8 cellular contexts compared by ENCODE assay signal in the genomic region with DNA sequence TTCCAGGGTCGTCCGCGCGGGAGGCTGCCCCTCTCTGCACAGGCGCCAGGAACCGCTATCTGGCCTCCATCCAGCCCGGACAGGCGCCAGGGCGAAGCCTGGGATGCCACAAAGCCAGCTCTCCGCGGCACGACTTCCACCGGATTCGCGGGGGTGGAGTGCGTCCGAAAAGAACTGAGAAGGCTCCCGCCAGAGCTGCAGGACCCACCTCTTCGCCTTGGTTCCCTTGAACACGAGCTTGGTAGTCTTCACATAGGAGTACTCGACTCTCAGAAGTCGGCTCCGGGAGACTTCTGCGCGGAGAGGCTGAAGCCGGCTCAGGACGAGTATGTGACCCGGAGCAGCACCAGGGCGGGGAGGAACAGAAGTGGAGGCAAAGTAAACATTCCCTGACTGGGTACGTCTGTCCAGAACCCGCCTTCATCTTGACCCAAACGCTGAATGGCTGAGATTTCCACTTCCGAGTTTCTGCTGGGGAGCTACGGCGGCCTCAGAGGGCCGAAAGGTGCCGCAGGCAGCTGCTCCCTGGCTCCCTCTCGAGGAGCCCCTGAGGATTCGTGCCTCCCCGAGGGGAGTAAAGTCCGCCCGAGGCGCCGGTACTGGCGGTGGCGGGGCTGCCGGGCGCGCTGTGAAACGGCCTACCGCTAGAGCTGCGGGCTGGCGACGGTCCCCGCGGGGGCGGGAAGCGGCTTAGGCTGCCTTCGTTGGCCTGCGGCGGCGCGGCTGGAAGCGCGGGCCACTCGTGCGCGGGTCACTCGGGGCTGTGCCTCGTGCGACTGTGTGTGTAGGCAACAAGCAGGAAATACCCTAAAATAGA.
DNase-seq lines count a peak whose midpoint lies in the region; ATAC-seq and TF ChIP-seq lines count a peak whose summit lies in the region.
"Not testable (repeated sequence)": the region's sequence is repeated elsewhere in the genome, so short reads cannot be mapped to it uniquely, and the experiment has no call there.

No MANE protein-coding gene starts in this region.

- TF ChIP-seq CTCF in GM13977 (IDR thresholded peaks at IDR 0.05; ENCODE audit: extremely low read depth, insufficient read depth, missing control alignments): not testable (repeated sequence)
- peak; percentile 66 for TF ChIP-seq CTCF in HFF-Myc (IDR thresholded peaks at IDR 0.05; ENCODE audit: low read depth, low read length, missing control alignments)

- peak overlapping the region; percentile 91 for H3K27ac Mint-ChIP-seq in activated CD8-positive, alpha-beta memory T cell treated with anti-CD3 and anti-CD28 coated beads, Interleukin-2, amount 10 ng/mL, durations not matched to agents 7 days and 5 days

- peak; percentile 98 for ATAC-seq in activated CD8-positive, alpha-beta memory T cell treated with anti-CD3 and anti-CD28 coated beads, Interleukin-2, amount 10 ng/mL, durations not matched to agents 7 days and 5 days

- H3K9ac ChIP-seq in skeletal muscle satellite cell (ENCODE audit: low read depth, low read length): peak overlapping the region; percentile 88

- in situ Hi-C loops in GM13977 (cut with MboI; ENCODE audit: low pct_unique_long_range_greater_than_20kb, low sequenced_read_pairs, unreplicated experiment); KBM-7 (cut with MboI; ENCODE audit: low pct_unique_long_range_greater_than_20kb, low sequenced_read_pairs): not testable (repeated sequence)

- peak overlapping the region; percentile 83 for H3K4me2 ChIP-seq in skeletal muscle satellite cell (ENCODE audit: low read length)

- not testable (repeated sequence) for H3K27me3 ChIP-seq in skeletal muscle satellite cell (ENCODE audit: control insufficient read depth, insufficient read depth, low read length)

- not testable (repeated sequence) for H3K36me3 Mint-ChIP-seq in activated CD8-positive, alpha-beta memory T cell treated with anti-CD3 and anti-CD28 coated beads, Interleukin-2, amount 10 ng/mL, durations not matched to agents 7 days and 5 days

- CTCF ChIA-PET in activated CD8-positive, alpha-beta memory T cell treated with anti-CD3 and anti-CD28 coated beads, Interleukin-2, amount 10 ng/mL, durations not matched to agents 7 days and 5 days (lab: Charles Lee): interaction anchor here (1.3 kb wide), 1 partner anchor 12 kb away, joined by 3 read pairs; no protein-coding TSS in a partner anchor

- H3K9me3 Mint-ChIP-seq in activated CD8-positive, alpha-beta memory T cell treated with anti-CD3 and anti-CD28 coated beads, Interleukin-2, amount 10 ng/mL, durations not matched to agents 7 days and 5 days (ENCODE audit: low read depth): not testable (repeated sequence)

- H3K9me3 ChIP-seq in skeletal muscle satellite cell (replicated peaks; ENCODE audit: low read length): not testable (repeated sequence)

- not testable (repeated sequence) for H3K36me3 ChIP-seq in skeletal muscle satellite cell (ENCODE audit: insufficient read depth, low read length)

- not testable (repeated sequence) for H3K27me3 Mint-ChIP-seq in activated CD8-positive, alpha-beta memory T cell treated with anti-CD3 and anti-CD28 coated beads, Interleukin-2, amount 10 ng/mL, durations not matched to agents 7 days and 5 days

- peaks cover 24% of the 10 kb centered on the region for H3K4me1 Mint-ChIP-seq in activated CD8-positive, alpha-beta memory T cell treated with anti-CD3 and anti-CD28 coated beads, Interleukin-2, amount 10 ng/mL, durations not matched to agents 7 days and 5 days

- peak overlapping the region; percentile 95 for H3K4me3 Mint-ChIP-seq in activated CD8-positive, alpha-beta memory T cell treated with anti-CD3 and anti-CD28 coated beads, Interleukin-2, amount 10 ng/mL, durations not matched to agents 7 days and 5 days

- peak overlapping the region; percentile 73 for H3K4me3 ChIP-seq in HFF-Myc (replicated peaks; ENCODE audit: low read depth, low read length)
- H3K4me3 ChIP-seq in skeletal muscle satellite cell (ENCODE audit: low read length): peak overlapping the region; percentile 88

- DNase-seq in GM13977 (ENCODE audit: low spot score) (peak; percentile 6), HFF-Myc (ENCODE audit: extremely low read depth, low read depth) (peak; percentile 80), KBM-7 (peak; percentile 95), dermis microvascular lymphatic vessel endothelial cell (ENCODE audit: low read depth in 2 of 2) (peak; percentile 69 to 88), inferior parietal cortex (ENCODE audit: extremely low spot score) (peak; percentile 88), ureter (ENCODE audit: low spot score) (peak; percentile 87)
- peak; percentile 91 for DNase-seq in activated CD8-positive, alpha-beta memory T cell treated with anti-CD3 and anti-CD28 coated beads, Interleukin-2, amount 10 ng/mL, durations not matched to agents 7 days and 5 days

- not testable (repeated sequence) for H3K4me1 ChIP-seq in skeletal muscle satellite cell (ENCODE audit: control insufficient read depth, insufficient read depth, low read length)

Comparison
In these comparisons a context has a peak if more than half of its experiments do, and no peak if none do; other contexts are left out.
1. Peak in every context shown above with its lines: DNase-seq, ATAC-seq and H3K4me3 ChIP-seq.
2. DNase-seq: peak in every context shown above with its lines; median percentile 95 in KBM-7; 91 in activated CD8-positive, alpha-beta memory T cell treated with anti-CD3 and anti-CD28 coated beads, Interleukin-2, amount 10 ng/mL, durations not matched to agents 7 days and 5 days; 88 in inferior parietal cortex; 87 in ureter; 80 in HFF-Myc; 78 in dermis microvascular lymphatic vessel endothelial cell; 6 in GM13977.